Comparison of ENCODE assay signal across 1 cellular context in genomic region chr7:141752634-141753033, GRCh38.
TF ChIP-seq lines count a peak whose summit lies in the region.

No MANE protein-coding gene starts in this region.

TF ChIP-seq in H1, 55 proteins besides CTCF, POLR2A, EP300 and RAD21:
- no peak for TF ChIP-seq RFX5 (IDR thresholded peaks at IDR 0.05; ENCODE audit: borderline replicate concordance, low read depth, low read length)
- TF ChIP-seq TCF12 (IDR thresholded peaks at IDR 0.05; ENCODE audit: low read depth, low read length), result no peak
- no peak for TF ChIP-seq CREB1 (IDR thresholded peaks at IDR 0.05)
- no peak for TF ChIP-seq KDM5A (IDR thresholded peaks at IDR 0.05; ENCODE audit: low read length)
- no peak for TF ChIP-seq CTBP2 (IDR thresholded peaks at IDR 0.05; ENCODE audit: borderline replicate concordance, insufficient read depth, insufficient read length, low read length)
- TF ChIP-seq YY1 (IDR thresholded peaks at IDR 0.05; ENCODE audit: low read depth, low read length), result no peak
- TF ChIP-seq EZH2 (IDR thresholded peaks at IDR 0.05; ENCODE audit: low read depth, low read length, severe bottlenecking), result no peak
- TF ChIP-seq SUZ12 (IDR thresholded peaks at IDR 0.05; ENCODE audit: low read length), result no peak
- no peak for TF ChIP-seq TAF1 (IDR thresholded peaks at IDR 0.05; ENCODE audit: low read depth, low read length)
- TF ChIP-seq ASH2L (IDR thresholded peaks at IDR 0.05; ENCODE audit: low read length), result no peak
- TF ChIP-seq CBX5 (IDR thresholded peaks at IDR 0.05; ENCODE audit: low read depth, low read length), result no peak
- no peak for TF ChIP-seq SIRT6 (IDR thresholded peaks at IDR 0.05; ENCODE audit: low read length)
- no peak for TF ChIP-seq PHF8 (conservative IDR thresholded peaks at IDR 0.05; ENCODE audit: low read depth, low read length)
- TF ChIP-seq EGR1 (IDR thresholded peaks at IDR 0.05; ENCODE audit: borderline replicate concordance, low read depth, low read length), result no peak
